Comparison of ENCODE assay signal across 8 cellular contexts in the genomic region with DNA sequence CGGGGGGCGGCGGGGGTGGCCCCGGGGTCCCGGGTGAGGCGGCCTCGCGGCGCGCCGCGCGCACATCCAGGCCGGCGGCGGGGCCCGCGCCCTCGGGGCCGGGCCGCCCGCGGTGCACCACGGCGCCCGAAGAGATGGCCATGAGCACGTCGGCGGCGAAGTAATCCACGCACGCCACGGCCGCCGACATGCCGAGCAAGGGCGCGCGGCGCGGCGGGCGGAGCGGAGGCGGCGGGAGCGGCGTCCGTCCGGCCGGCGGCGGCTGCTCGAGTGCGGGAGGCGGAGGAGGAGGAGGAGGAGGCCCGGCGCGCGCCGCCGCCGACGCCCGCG. TPM values are rescaled to one million over a fixed set of nuclear protein-coding genes. Genes with fewer than 3 reads are reported as not detected.
DNase-seq lines count a peak whose midpoint lies in the region; ATAC-seq, FAIRE-seq and TF ChIP-seq lines count a peak whose summit lies in the region.

A gene (minus strand): TSS at position 272 of the 330 bp plus-strand sequence. CDS start 82 bp downstream, at position 190.

- no peaks in the 10 kb centered on the region for H3K27me3 ChIP-seq in endothelial cell of umbilical vein (ENCODE audit: control insufficient read depth in 2 of 2, insufficient read depth in 2 of 2, low read length in 2 of 2)
- H3K27me3 ChIP-seq in neutrophil = no peaks in the 10 kb centered on the region

- no peaks in the 10 kb centered on the region for H3K9me3 ChIP-seq in endothelial cell of umbilical vein (replicated peaks; ENCODE audit: control insufficient read depth, insufficient read depth, low read length)
- no peaks in the 10 kb centered on the region for H3K9me3 ChIP-seq in neutrophil

- DNase-seq in NCI-H460 (ENCODE audit: extremely low read depth, low read depth) = no peak
- no peak for DNase-seq in endothelial cell of umbilical vein (ENCODE audit: low read depth, low spot score)
- DNase-seq in SW480 (ENCODE audit: low spot score) = no peak
- no peak for DNase-seq in NCI-H446 (lab: John Stamatoyannopoulos, UW)
- DNase-seq in posterior cingulate gyrus = no peak

- peak within 1 kb of the TSS; percentile 65 for H3K27ac ChIP-seq in endothelial cell of umbilical vein (ENCODE audit: insufficient read depth, low read depth, low read length)
- peak within 1 kb of the TSS; percentile 99 for H3K27ac ChIP-seq in neutrophil

- H4K20me1 ChIP-seq in endothelial cell of umbilical vein (replicated peaks; ENCODE audit: control insufficient read depth, extremely low read depth, insufficient read depth, low read length) = no peaks in the 10 kb centered on the region

- POLR2A ChIA-PET in endothelial cell of umbilical vein (lab: Charles Lee) = no interaction called here

- no peak for FAIRE-seq in endothelial cell of umbilical vein (lab: Jason Lieb, UNC)

- peak within 1 kb of the TSS; percentile 78 to 99 (median 85) for H3K4me3 ChIP-seq in endothelial cell of umbilical vein (replicated peaks in 1 of 3; ENCODE audit: insufficient read depth in 1 of 3, low read depth in 1 of 3, low read length in 3 of 3)
- peak within 1 kb of the TSS; percentile 92 to 99 for H3K4me3 ChIP-seq in neutrophil (ENCODE audit: low read depth in 1 of 2, low read length in 1 of 2)

- TF ChIP-seq POLR2A in endothelial cell of umbilical vein (IDR thresholded peaks at IDR 0.05; ENCODE audit: low read depth, low read length) = peak; percentile 35

- no TSS peak for BruUV-seq in endothelial cell of umbilical vein (replicated peaks; lab: Mats Ljungman, UMichigan)

- ATAC-seq in GM18867 (IDR thresholded peaks at IDR 0.05; ENCODE audit: unreplicated experiment) (peak; percentile 3), GM18502 (IDR thresholded peaks at IDR 0.05; ENCODE audit: poor library complexity, unreplicated experiment) (no peak)

- H3K4me2 ChIP-seq in endothelial cell of umbilical vein (ENCODE audit: insufficient read depth, low read length) = peak within 1 kb of the TSS; percentile 89

- CTCF ChIA-PET in endothelial cell of umbilical vein (lab: Charles Lee) = no interaction called here

- no peaks in the 10 kb centered on the region for H3K9me1 ChIP-seq in endothelial cell of umbilical vein (replicated peaks; ENCODE audit: control insufficient read depth, extremely low read depth, insufficient read depth, low read length)

- no peaks in the 10 kb centered on the region for H3K36me3 ChIP-seq in endothelial cell of umbilical vein (ENCODE audit: control insufficient read depth in 2 of 2, extremely low read depth in 1 of 2, insufficient read depth in 2 of 2, low read length in 2 of 2)
- no peaks in the 10 kb centered on the region for H3K36me3 ChIP-seq in neutrophil

- H2AFZ ChIP-seq in endothelial cell of umbilical vein (ENCODE audit: low read depth, low read length) = peak within 1 kb of the TSS; percentile 58

- TF ChIP-seq CTCF in endothelial cell of umbilical vein (IDR thresholded peaks at IDR 0.05; ENCODE audit: extremely low read depth in 1 of 2, insufficient read depth in 1 of 2, low read depth in 1 of 2, low read length in 2 of 2) = no peak
- TF ChIP-seq CTCF in neutrophil (IDR thresholded peaks at IDR 0.05) = no peak

- peaks cover 23% of the 10 kb centered on the region for H3K4me1 ChIP-seq in endothelial cell of umbilical vein (ENCODE audit: control insufficient read depth, extremely low read depth, insufficient read depth, low read length)
- H3K4me1 ChIP-seq in neutrophil (ENCODE audit: control insufficient read depth in 1 of 2, insufficient read depth in 1 of 2, low read depth in 1 of 2, low read length in 1 of 2) = peaks cover 43 to 54% of the 10 kb centered on the region in 2 experiments

- peaks cover 47% of the 10 kb centered on the region for H3K79me2 ChIP-seq in endothelial cell of umbilical vein (ENCODE audit: control insufficient read depth, insufficient read depth, low read length)

- H3K9ac ChIP-seq in endothelial cell of umbilical vein (replicated peaks; ENCODE audit: extremely low read depth, insufficient read depth, low read length) = peak within 1 kb of the TSS; percentile 85

- dilution Hi-C loops in endothelial cell of umbilical vein (cut with MboI; ENCODE audit: extremely low pct_ligation_motif_present, low sequenced_read_pairs) = no loop called here

- intact Hi-C loops in endothelial cell of umbilical vein (cut with micrococcal nuclease) (loop anchor here (1.0 kb wide), 2 partner anchors 16 to 233 kb away; a partner anchor contains a TSS), posterior cingulate gyrus (cut with DNase I) (no loop called here)

TF ChIP-seq in endothelial cell of umbilical vein, 7 proteins besides CTCF, POLR2A, EP300 and RAD21:
- TF ChIP-seq GATA2 (IDR thresholded peaks at IDR 0.05; ENCODE audit: insufficient read depth, insufficient read length, low read depth, low read length) = no peak
- no peak for TF ChIP-seq FOS (IDR thresholded peaks at IDR 0.05; ENCODE audit: borderline replicate concordance, insufficient read depth, low read length)
- TF ChIP-seq MYC (IDR thresholded peaks at IDR 0.05; ENCODE audit: low read depth, low read length) = no peak
- no peak for TF ChIP-seq EZH2 (IDR thresholded peaks at IDR 0.05; ENCODE audit: borderline replicate concordance, low read depth, low read length, severe bottlenecking)
- TF ChIP-seq POLR2AphosphoS5 (IDR thresholded peaks at IDR 0.05; ENCODE audit: insufficient read depth, low read depth, low read length) = no peak
- TF ChIP-seq JUN (IDR thresholded peaks at IDR 0.05; ENCODE audit: borderline replicate concordance, insufficient read depth, insufficient read length, low read depth) = no peak
- TF ChIP-seq, protein P1, sequence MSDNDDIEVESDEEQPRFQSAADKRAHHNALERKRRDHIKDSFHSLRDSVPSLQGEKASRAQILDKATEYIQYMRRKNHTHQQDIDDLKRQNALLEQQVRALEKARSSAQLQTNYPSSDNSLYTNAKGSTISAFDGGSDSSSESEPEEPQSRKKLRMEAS (IDR thresholded peaks at IDR 0.05; ENCODE audit: insufficient read depth, insufficient read length) = no peak
TF ChIP-seq in endothelial cell of umbilical vein: peak in this region for 0.

RNA-seq across cellular contexts. Expression of the gene that starts here (rescaled TPM):
- 10.4 and 11.0 TPM in 2 replicates for total RNA-seq in NCI-H460 (2014; rRNA removed; shearing (Covaris generic))
- 12.4 and 14.5 TPM in 2 replicates for polyA plus RNA-seq in NCI-H460 (2014; cell fraction: nucleus; rRNA removed)
- total RNA-seq in endothelial cell of umbilical vein = 36.6 and 38.0 TPM in 2 replicates
- polyA plus RNA-seq in endothelial cell of umbilical vein = 11.6 and 22.6 TPM in 2 replicates
- polyA plus RNA-seq in endothelial cell of umbilical vein (2011; cell fraction: cytosol; rRNA removed) = 6.0 and 10.4 TPM in 2 replicates
- 4.4 and 4.6 TPM in 2 replicates for polyA plus RNA-seq in endothelial cell of umbilical vein (2011; cell fraction: nucleus; rRNA removed)
- 12.1 and 19.5 TPM in 2 replicates for polyA plus RNA-seq in endothelial cell of umbilical vein (2012)
- 3.1 and 3.2 TPM in 2 replicates for polyA minus RNA-seq in endothelial cell of umbilical vein
- 19.7 TPM for polyA minus RNA-seq in endothelial cell of umbilical vein (2011; cell fraction: cytosol; rRNA and poly(A)+ RNA removed)
- polyA minus RNA-seq in endothelial cell of umbilical vein (2011; cell fraction: nucleus; rRNA and poly(A)+ RNA removed) = 2.0 and 3.2 TPM in 2 replicates
